16 cellular contexts compared by ENCODE assay signal in the genomic region with DNA sequence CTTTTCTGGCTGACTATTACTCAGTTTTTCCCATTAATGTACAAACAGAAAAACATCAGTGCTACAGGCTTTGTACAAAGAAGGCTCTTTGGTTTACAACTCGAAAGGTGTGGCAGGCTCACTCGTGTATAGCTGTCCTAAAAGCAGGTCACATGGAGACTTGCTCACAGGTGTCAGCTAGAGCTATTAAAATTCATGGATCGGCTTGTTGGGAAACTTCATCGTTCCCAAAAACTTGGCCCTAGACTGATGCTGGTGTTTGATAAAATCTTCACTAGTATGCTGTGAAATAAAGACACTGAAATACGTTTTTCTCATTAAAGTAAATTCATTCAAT.
DNase-seq lines count a peak whose midpoint lies in the region; ATAC-seq, FAIRE-seq and TF ChIP-seq lines count a peak whose summit lies in the region.
"Had no signal": no experiment of that assay in that cellular context is flagged by ENCODE, and none has a peak within 500 bp of the region (broad histone marks: within the 10 kb centered on the region; RNA-seq: fewer than 3 reads in every experiment).

No MANE protein-coding gene starts in this region.

- WGBS in right lobe of liver (ENCODE audit: insufficient coverage, low coverage, low lambda C conversion rate, missing lambda C conversion rate): 36% methylated on average over 5 of the region's 5 CpGs
- WGBS in HepG2 (ENCODE audit: low lambda C conversion rate): 91% methylated on average over 5 of the region's 5 CpGs
- 19 to 72% methylated on average over 5 of the region's 5 CpGs for WGBS in sigmoid colon, 2 donors
- WGBS in transverse colon (ENCODE audit: low coverage in 1 of 2), 2 donors: 52 to 68% methylated on average over 4 to 5 of the region's 5 CpGs

- ATAC-seq in right lobe of liver (peak in 1 of 4 donors; percentile 2), HepG2 (no peak), GM18870 (IDR thresholded peaks at IDR 0.05; ENCODE audit: unreplicated experiment) (no peak)
- ATAC-seq: CD8-positive, alpha-beta T cell had no signal

- in situ Hi-C loops in HepG2 (cut with HindIII; ENCODE audit: extremely low pct_ligation_motif_present, low pct_unique_long_range_greater_than_20kb): no loop called here
- in situ Hi-C loops in transverse colon (cut with MboI; ENCODE audit: low pct_ligation_motif_present in 1 of 4, low pct_unique_long_range_greater_than_20kb in 1 of 4, low sequenced_read_pairs in 3 of 4): loop anchor here in 1 of 4 donors (10.0 kb wide), 1 partner anchor 58 kb away; no protein-coding TSS in a partner anchor

- CTCF ChIA-PET in HepG2 (lab: Yijun Ruan, JAX; ENCODE audit: low intra/inter-chr PET ratio, low total read pairs): no interaction called here

- POLR2A ChIA-PET in HepG2 (lab: Yijun Ruan, JAX): interaction anchor here (0.8 kb wide), 1 partner anchor 65 kb away, joined by 3 read pairs; a partner anchor contains a TSS

- H3K9me1 ChIP-seq in keratinocyte (ENCODE audit: control insufficient read depth, extremely low read depth, insufficient read depth, low read length): no peaks in the 10 kb centered on the region

- TF ChIP-seq EP300 in HepG2 (IDR thresholded peaks at IDR 0.05; ENCODE audit: low read depth in 2 of 2, low read length in 2 of 2): no peak
- no peak for TF ChIP-seq EP300 in HepG2 (CRISPR knock-in tag; IDR thresholded peaks at IDR 0.05; ENCODE audit: borderline replicate concordance)
- TF ChIP-seq EP300 in sigmoid colon (IDR thresholded peaks at IDR 0.05): no peak
- TF ChIP-seq EP300 in transverse colon (IDR thresholded peaks at IDR 0.05; ENCODE audit: low read depth): no peak

- no TSS peak for BruUV-seq in HepG2 (replicated peaks; lab: Mats Ljungman, UMichigan)

- H3K9me3 ChIP-seq in right lobe of liver: no peaks in the 10 kb centered on the region
- H3K9me3 ChIP-seq in HepG2 (ENCODE audit: low read length): no peaks in the 10 kb centered on the region
- H3K9me3 ChIP-seq in keratinocyte (ENCODE audit: control insufficient read depth, low read depth, low read length): no peaks in the 10 kb centered on the region
- H3K9me3 ChIP-seq in sigmoid colon: no peaks in the 10 kb centered on the region
- no peaks in the 10 kb centered on the region for H3K9me3 ChIP-seq in transverse colon
- H3K9me3 ChIP-seq: HAP-1 had no signal

- H2AFZ ChIP-seq in HepG2 (ENCODE audit: low read length) (no peak overlapping the region), keratinocyte (ENCODE audit: control insufficient read depth, low read length) (no peak overlapping the region)
- H2AFZ ChIP-seq: GM23248 had no signal

- peak overlapping the region in 2 of 3 donors; percentile 77 to 82 for H3K27ac ChIP-seq in right lobe of liver
- H3K27ac ChIP-seq in HepG2 (ENCODE audit: extremely low read length, insufficient read depth, low read length): no peak overlapping the region
- no peak overlapping the region for H3K27ac ChIP-seq in keratinocyte (ENCODE audit: control insufficient read depth, insufficient read depth, low read length)
- H3K27ac ChIP-seq in sigmoid colon: peak overlapping the region in 3 of 4 donors; percentile 5 to 89 (median 86)
- H3K27ac ChIP-seq in transverse colon: peak overlapping the region in 3 of 4 donors; percentile 14 to 62 (median 59)
- H3K27ac ChIP-seq: BLaER1, GM23248 had no signal

- TF ChIP-seq CTCF in right lobe of liver (IDR thresholded peaks at IDR 0.05) (no peak), HepG2 (CRISPR knock-in tag; IDR thresholded peaks at IDR 0.05) (no peak), keratinocyte (optimal IDR thresholded peaks at IDR 0.05 in 1 of 3, IDR thresholded peaks at IDR 0.05 in 1 of 3, conservative IDR thresholded peaks at IDR 0.05 in 1 of 3; ENCODE audit: extremely low read depth in 1 of 3, insufficient read depth in 2 of 3, low read length in 3 of 3) (no peak), sigmoid colon (IDR thresholded peaks at IDR 0.05) (no peak), transverse colon (IDR thresholded peaks at IDR 0.05) (no peak)

- H3K79me2 ChIP-seq in HepG2 (ENCODE audit: insufficient read depth, low read length) (peaks cover 80% of the 10 kb centered on the region), keratinocyte (ENCODE audit: control insufficient read depth, insufficient read depth, low read length) (peaks cover 35% of the 10 kb centered on the region)

- H3K4me3 ChIP-seq in right lobe of liver (no peak overlapping the region), HepG2 (replicated peaks in 1 of 3; ENCODE audit: insufficient read depth in 1 of 3, low read depth in 2 of 3, low read length in 3 of 3) (no peak overlapping the region), keratinocyte (ENCODE audit: control insufficient read depth in 2 of 3, extremely low read depth in 1 of 3, insufficient read depth in 2 of 3, low read depth in 1 of 3, low read length in 3 of 3) (no peak overlapping the region), sigmoid colon (no peak overlapping the region), transverse colon (no peak overlapping the region)
- H3K4me3 ChIP-seq: BLaER1, GM23248, HAP-1 had no signal

- H3K36me3 ChIP-seq in right lobe of liver (no peaks in the 10 kb centered on the region), HepG2 (replicated peaks in 1 of 2; ENCODE audit: control insufficient read depth in 1 of 2, insufficient read depth in 2 of 2, low read length in 2 of 2) (peaks cover 17 to 31% of the 10 kb centered on the region in 2 experiments), keratinocyte (ENCODE audit: control insufficient read depth in 2 of 2, extremely low read depth in 1 of 2, insufficient read depth in 2 of 2, low read length in 2 of 2) (peaks cover 0 to 4% of the 10 kb centered on the region in 2 experiments), sigmoid colon (no peaks in the 10 kb centered on the region), transverse colon (no peaks in the 10 kb centered on the region)
- H3K36me3 ChIP-seq: BLaER1, HAP-1 had no signal

- no peak for DNase-seq in right lobe of liver
- no peak for DNase-seq in HepG2 (ENCODE audit: low spot score)
- no peak for DNase-seq in keratinocyte (ENCODE audit: low read depth, low spot score)
- DNase-seq in sigmoid colon: no peak
- no peak for DNase-seq in transverse colon
- DNase-seq in DMS153 (lab: John Stamatoyannopoulos, UW): no peak
- no peak for DNase-seq in stimulated activated CD4-positive, alpha-beta T cell treated with anti-CD3 and anti-CD28 coated beads, Interleukin-2, amount 100 ng/mL, for 48 hours
- DNase-seq: 8988T; CD8-positive, alpha-beta T cell; DMS 273 treated with DMSO at 0.1 percent for 48 hours; GM23248 had no signal

- H4K20me1 ChIP-seq in HepG2 (ENCODE audit: insufficient read depth, low read length) (peaks cover 24% of the 10 kb centered on the region; the same call in 1 of the 2 replicates), keratinocyte (ENCODE audit: control insufficient read depth, extremely low read depth, insufficient read depth, low read length) (no peaks in the 10 kb centered on the region)

- H3K27me3 ChIP-seq in right lobe of liver: no peaks in the 10 kb centered on the region
- H3K27me3 ChIP-seq in HepG2 (ENCODE audit: control insufficient read depth in 1 of 2, insufficient read depth in 2 of 2, low read length in 2 of 2): no peaks in the 10 kb centered on the region
- no peaks in the 10 kb centered on the region for H3K27me3 ChIP-seq in keratinocyte (ENCODE audit: control insufficient read depth, extremely low read depth, insufficient read depth, low read length)
- H3K27me3 ChIP-seq in sigmoid colon: no peaks in the 10 kb centered on the region
- H3K27me3 ChIP-seq in transverse colon: no peaks in the 10 kb centered on the region
- H3K27me3 ChIP-seq: BLaER1 had no signal

- FAIRE-seq in HepG2 (lab: Jason Lieb, UNC): no peak
- no peak for FAIRE-seq in keratinocyte (lab: Jason Lieb, UNC)
- FAIRE-seq: G401.6, GM12891 had no signal

- dilution Hi-C loops in keratinocyte (cut with MboI; ENCODE audit: extremely low pct_ligation_motif_present, low sequenced_read_pairs): no loop called here

- H3K4me2 ChIP-seq in HepG2 (ENCODE audit: low read depth, low read length): no peak overlapping the region
- peak overlapping the region; percentile 3 for H3K4me2 ChIP-seq in keratinocyte (ENCODE audit: control insufficient read depth, extremely low read depth, insufficient read depth, low read depth, low read length)
- H3K4me2 ChIP-seq: BLaER1 had no signal

- no peak for TF ChIP-seq RAD21 in HepG2 (CRISPR knock-in tag; IDR thresholded peaks at IDR 0.05)

- H3K4me1 ChIP-seq in right lobe of liver (peaks cover 0 to 57% (median 20%) of the 10 kb centered on the region in 4 donors), HepG2 (ENCODE audit: insufficient read depth, low read length) (peaks cover 56% of the 10 kb centered on the region), keratinocyte (ENCODE audit: control insufficient read depth, extremely low read depth, insufficient read depth, low read length) (peaks cover 22% of the 10 kb centered on the region), sigmoid colon (peaks cover 0 to 86% (median 72%) of the 10 kb centered on the region in 4 donors), transverse colon (peaks cover 5 to 33% (median 25%) of the 10 kb centered on the region in 4 donors)
- H3K4me1 ChIP-seq: HAP-1 had no signal

- intact Hi-C loops in right lobe of liver (cut with DNase I): no loop called here
- intact Hi-C loops in HepG2 (cut with micrococcal nuclease; ENCODE audit: unreplicated experiment): no loop called here
- intact Hi-C loops in sigmoid colon (cut with DNase I): no loop called here
- intact Hi-C loops in transverse colon (cut with DNase I; ENCODE audit: low total_unique reads): loop anchor here (10.0 kb wide), 1 partner anchor 48 kb away; no protein-coding TSS in a partner anchor

- no peak for TF ChIP-seq POLR2A in right lobe of liver (IDR thresholded peaks at IDR 0.05)
- no peak for TF ChIP-seq POLR2A in HepG2 (IDR thresholded peaks at IDR 0.05; ENCODE audit: insufficient read depth in 1 of 2, low read depth in 2 of 2, low read length in 2 of 2)
- TF ChIP-seq POLR2A in sigmoid colon (IDR thresholded peaks at IDR 0.05): no peak
- TF ChIP-seq POLR2A in transverse colon (IDR thresholded peaks at IDR 0.05): no peak

- H3K9ac ChIP-seq in HepG2 (ENCODE audit: insufficient read depth, low read depth, low read length): no peak overlapping the region
- no peak overlapping the region for H3K9ac ChIP-seq in keratinocyte (ENCODE audit: control insufficient read depth, extremely low read depth, insufficient read depth, low read length)
- H3K9ac ChIP-seq: BLaER1, GM23248 had no signal

TF ChIP-seq in HepG2, 621 proteins besides CTCF, POLR2A, EP300 and RAD21:
- no peak for TF ChIP-seq HNRNPUL1 (IDR thresholded peaks at IDR 0.05; ENCODE audit: low read depth, low read length)

Comparison
In these comparisons a context has a peak if more than half of its experiments do, and no peak if none do; other contexts are left out.
1. H3K27ac ChIP-seq: peak in right lobe of liver (2 of 3), sigmoid colon (3 of 4) and transverse colon (3 of 4); none in HepG2 (single experiment) and keratinocyte (single experiment).